14 cellular contexts compared by ENCODE assay signal in the genomic region with DNA sequence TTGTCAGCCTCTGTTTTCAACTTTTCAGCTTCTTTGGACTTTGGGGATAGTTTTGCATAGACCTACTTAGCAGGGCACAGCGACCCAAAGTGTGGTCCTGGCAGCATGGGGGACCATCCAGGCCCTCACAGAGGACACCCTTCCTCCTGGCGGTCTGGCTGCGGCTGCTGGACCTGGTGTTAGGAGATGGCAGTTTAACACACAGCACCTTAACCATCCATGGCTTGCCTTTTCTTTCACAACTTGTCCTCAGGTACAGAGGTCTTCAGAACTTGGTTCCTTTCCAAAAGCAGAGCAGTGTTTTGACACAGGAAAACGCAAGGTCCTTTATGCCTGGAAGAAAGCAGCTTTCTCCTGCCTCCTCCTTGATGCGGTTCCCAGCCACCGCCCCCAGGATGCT.
"Had no signal": no experiment of that assay in that cellular context is flagged by ENCODE, and none has a peak within 500 bp of the region (broad histone marks: within the 10 kb centered on the region; RNA-seq: fewer than 3 reads in every experiment).

No MANE protein-coding gene starts in this region.

- H3K36me3 Mint-ChIP-seq: activated CD4-positive, alpha-beta memory T cell treated with anti-CD3 and anti-CD28 coated beads for 36 hours had no signal

- H3K9me3 ChIP-seq: adrenal gland, stomach had no signal

- H3K27ac Mint-ChIP-seq: activated CD4-positive, alpha-beta memory T cell treated with anti-CD3 and anti-CD28 coated beads for 36 hours; activated naive CD4-positive, alpha-beta T cell treated with anti-CD3 and anti-CD28 coated beads for 36 hours; natural killer cell treated with Interleukin-12 subunit alpha and Interleukin-12 subunit beta and Interleukin-15 and Interleukin-18, amount 100 ng/mL, for 72 hours had no signal

- H3K36me3 ChIP-seq: adrenal gland, stomach had no signal

- H3K27me3 Mint-ChIP-seq: central memory CD8-positive, alpha-beta T cell; effector memory CD8-positive, alpha-beta T cell had no signal

- DNase-seq: activated CD4-positive, alpha-beta memory T cell treated with anti-CD3 and anti-CD28 coated beads for 36 hours; activated CD4-positive, CD25-positive, alpha-beta regulatory T cell treated with anti-CD3 and anti-CD28 coated beads, Interleukin-2, amount 50 U/mL, for 72 hours; activated naive CD4-positive, alpha-beta T cell treated with anti-CD3 and anti-CD28 coated beads for 36 hours; adrenal gland; effector memory CD8-positive, alpha-beta T cell; left colon; mammary epithelial cell; Right ventricle myocardium superior; stimulated activated CD4-positive, alpha-beta T cell treated with anti-CD3 and anti-CD28 coated beads, Interleukin-15, amount 100 ng/mL, for 24 hours; stimulated activated CD4-positive, alpha-beta T cell treated with anti-CD3 and anti-CD28 coated beads, Interleukin-4, amount 100 ng/mL, for 24 hours; stomach had no signal

- H3K27me3 ChIP-seq: adrenal gland, stomach had no signal

- ATAC-seq: effector memory CD8-positive, alpha-beta T cell; left colon; natural killer cell treated with Interleukin-12 subunit alpha and Interleukin-12 subunit beta and Interleukin-15 and Interleukin-18, amount 100 ng/mL, for 72 hours had no signal

- H3K9me3 Mint-ChIP-seq: activated CD4-positive, alpha-beta memory T cell treated with anti-CD3 and anti-CD28 coated beads for 36 hours; activated naive CD4-positive, alpha-beta T cell treated with anti-CD3 and anti-CD28 coated beads for 36 hours; activated T-helper 1 cell treated with anti-CD3 and anti-CD28 coated beads, Interleukin-12 subunit alpha, Interleukin-12 subunit beta, Interleukin-2, Interleukin-4 antibody, amounts not matched to agents 30 ng/mL and 10 ng/mL and 1 ng/mL, durations not matched to agents 14 hours and 24 hours and 36 hours; central memory CD8-positive, alpha-beta T cell; effector memory CD8-positive, alpha-beta T cell had no signal

- H3K4me3 ChIP-seq: adrenal gland, stomach had no signal

- H3K4me3 Mint-ChIP-seq: activated CD4-positive, alpha-beta memory T cell treated with anti-CD3 and anti-CD28 coated beads for 36 hours; activated naive CD4-positive, alpha-beta T cell treated with anti-CD3 and anti-CD28 coated beads for 36 hours; activated T-helper 1 cell treated with anti-CD3 and anti-CD28 coated beads, Interleukin-12 subunit alpha, Interleukin-12 subunit beta, Interleukin-2, Interleukin-4 antibody, amounts not matched to agents 30 ng/mL and 10 ng/mL and 1 ng/mL, durations not matched to agents 14 hours and 24 hours and 36 hours; central memory CD8-positive, alpha-beta T cell; effector memory CD8-positive, alpha-beta T cell; natural killer cell treated with Interleukin-12 subunit alpha and Interleukin-12 subunit beta and Interleukin-15 and Interleukin-18, amount 100 ng/mL, for 72 hours had no signal
